ENCODE assay signal across 12 cellular contexts in genomic region chr15:74784854-74785715, GRCh38. TPM values are rescaled to one million over a fixed set of nuclear protein-coding genes. Genes with fewer than 3 reads are reported as not detected.
DNase-seq lines count a peak whose midpoint lies in the region; ATAC-seq and TF ChIP-seq lines count a peak whose summit lies in the region.
"Had no signal": no experiment of that assay in that cellular context is flagged by ENCODE, and none has a peak within 500 bp of the region (broad histone marks: within the 10 kb centered on the region; RNA-seq: fewer than 3 reads in every experiment).

No MANE protein-coding gene starts in this region.

- DNase-seq in CD14-positive monocyte (ENCODE audit: low spot score): no peak
- peak; percentile 40 for DNase-seq in central memory CD4-positive, alpha-beta T cell
- no peak for DNase-seq in natural killer cell treated with Interleukin-12 subunit alpha and Interleukin-12 subunit beta and Interleukin-15 and Interleukin-18, amount 100 ng/mL, for 72 hours (ENCODE audit: low spot score)
- DNase-seq in NCI-H1930 (lab: John Stamatoyannopoulos, UW): no peak
- no peak for DNase-seq in medulla oblongata (ENCODE audit: extremely low spot score)
- no peak for DNase-seq in left lobe of liver (ENCODE audit: low spot score)
- no peak for DNase-seq in occipital lobe (lab: John Stamatoyannopoulos, UW)
- DNase-seq: Kasumi-1 had no signal

- H3K4me1 ChIP-seq in KMS-11 (ENCODE audit: low read depth, poor library complexity, severe bottlenecking): peaks cover 76% of the 10 kb centered on the region

- H3K36me3 Mint-ChIP-seq in CD14-positive monocyte: peaks cover 27 to 43% of the 10 kb centered on the region in 2 donors
- H3K36me3 Mint-ChIP-seq in natural killer cell treated with Interleukin-12 subunit alpha and Interleukin-12 subunit beta and Interleukin-15 and Interleukin-18, amount 100 ng/mL, for 72 hours: peaks cover 10% of the 10 kb centered on the region

- H3K4me2 ChIP-seq in KMS-11: peak overlapping the region; percentile 99; the same call in 1 of the 2 replicates
- H3K4me2 ChIP-seq: GM23338 had no signal

- H3K79me2 ChIP-seq in KMS-11 (ENCODE audit: insufficient read depth, low read depth): peaks cover 71% of the 10 kb centered on the region

- H2AFZ ChIP-seq in KMS-11 (ENCODE audit: low read depth): no peak overlapping the region
- H2AFZ ChIP-seq: GM23338 had no signal

- H3K27ac Mint-ChIP-seq in CD14-positive monocyte: peak overlapping the region; percentile 39 to 100 (median 99)
- H3K27ac Mint-ChIP-seq in natural killer cell treated with Interleukin-12 subunit alpha and Interleukin-12 subunit beta and Interleukin-15 and Interleukin-18, amount 100 ng/mL, for 72 hours: peak overlapping the region; percentile 91 to 97
- H3K27ac Mint-ChIP-seq: GM23338 had no signal

- peaks cover 78% of the 10 kb centered on the region for H3K4me1 Mint-ChIP-seq in CD14-positive monocyte
- peaks cover 70 to 77% of the 10 kb centered on the region in 2 donors for H3K4me1 Mint-ChIP-seq in natural killer cell treated with Interleukin-12 subunit alpha and Interleukin-12 subunit beta and Interleukin-15 and Interleukin-18, amount 100 ng/mL, for 72 hours (ENCODE audit: low read depth in 2 of 2)

- intact Hi-C loops in CD14-positive monocyte (cut with micrococcal nuclease): loop anchor here in 1 of 2 donors (2.0 kb wide), 1 partner anchor 14 kb away; no protein-coding TSS in a partner anchor

- peaks cover 0 to 3% (median 0%) of the 10 kb centered on the region in 3 donors for H3K27me3 Mint-ChIP-seq in CD14-positive monocyte (ENCODE audit: low read depth in 3 of 3)
- no peaks in the 10 kb centered on the region for H3K27me3 Mint-ChIP-seq in natural killer cell treated with Interleukin-12 subunit alpha and Interleukin-12 subunit beta and Interleukin-15 and Interleukin-18, amount 100 ng/mL, for 72 hours

- H3K4me3 Mint-ChIP-seq in CD14-positive monocyte: peak overlapping the region; percentile 95 to 97
- peak overlapping the region; percentile 87 for H3K4me3 Mint-ChIP-seq in natural killer cell treated with Interleukin-12 subunit alpha and Interleukin-12 subunit beta and Interleukin-15 and Interleukin-18, amount 100 ng/mL, for 72 hours
- H3K4me3 Mint-ChIP-seq: GM23338 had no signal

- no peak overlapping the region for H3K4me3 ChIP-seq in KMS-11 (IDR thresholded peaks at IDR 0.05; ENCODE audit: insufficient read depth, low read depth, low read length)
- H3K4me3 ChIP-seq: GM23338 had no signal

- peaks cover 0 to 2% (median 0%) of the 10 kb centered on the region in 7 donors for H3K9me3 Mint-ChIP-seq in CD14-positive monocyte
- H3K9me3 Mint-ChIP-seq in natural killer cell treated with Interleukin-12 subunit alpha and Interleukin-12 subunit beta and Interleukin-15 and Interleukin-18, amount 100 ng/mL, for 72 hours: no peaks in the 10 kb centered on the region
- H3K9me3 Mint-ChIP-seq: GM23338 had no signal

- H3K36me3 ChIP-seq in KMS-11 (ENCODE audit: insufficient read depth): no peaks in the 10 kb centered on the region

- H3K27ac ChIP-seq in KMS-11: peak overlapping the region; percentile 59; the same call in 1 of the 2 replicates

- H3K9ac ChIP-seq in KMS-11: peak overlapping the region; percentile 71; the same call in 1 of the 2 replicates

- no peaks in the 10 kb centered on the region for H3K27me3 ChIP-seq in KMS-11 (ENCODE audit: insufficient read depth, low read depth)

- no peaks in the 10 kb centered on the region for H4K20me1 ChIP-seq in KMS-11 (ENCODE audit: insufficient read depth)

- ATAC-seq in natural killer cell treated with Interleukin-12 subunit alpha and Interleukin-12 subunit beta and Interleukin-15 and Interleukin-18, amount 100 ng/mL, for 72 hours: no peak
- ATAC-seq in left lobe of liver: no peak
- ATAC-seq: GM23338 had no signal

- TF ChIP-seq CTCF in CD14-positive monocyte (IDR thresholded peaks at IDR 0.05) (no peak), KMS-11 (conservative IDR thresholded peaks at IDR 0.05; ENCODE audit: low read depth, low read length) (no peak)

RNA-seq across cellular contexts. Expression of gene CSK, which starts 3.2 kb away (rescaled TPM):
- polyA plus RNA-seq in CD14-positive monocyte: 100 to 1,000 TPM in 1 of 2 donors, 10 to 100 TPM in 1; 79.0 to 106 TPM
- total RNA-seq in natural killer cell treated with Interleukin-12 subunit alpha and Interleukin-12 subunit beta and Interleukin-15 and Interleukin-18, amount 100 ng/mL, for 72 hours: 100 to 1,000 TPM; 323 TPM
- 32.7 TPM for total RNA-seq in left lobe of liver
- 24.0 TPM for total RNA-seq in occipital lobe

RNA-seq across cellular contexts. Expression of gene LMAN1L, which starts 27.6 kb away (rescaled TPM):
- not detected for polyA plus RNA-seq in CD14-positive monocyte
- total RNA-seq in natural killer cell treated with Interleukin-12 subunit alpha and Interleukin-12 subunit beta and Interleukin-15 and Interleukin-18, amount 100 ng/mL, for 72 hours: 1 to 10 TPM; 3.4 to 4.9 TPM
- not detected for total RNA-seq in left lobe of liver
- total RNA-seq in occipital lobe: not detected
- total RNA-seq: GM23338, SK-MEL-5 had no signal
- polyA plus RNA-seq: GM23338 had no signal

RNA-seq across cellular contexts. Expression of gene CYP1A2, which starts 36.4 kb away (rescaled TPM):
- polyA plus RNA-seq in CD14-positive monocyte: not detected
- total RNA-seq in natural killer cell treated with Interleukin-12 subunit alpha and Interleukin-12 subunit beta and Interleukin-15 and Interleukin-18, amount 100 ng/mL, for 72 hours: not detected
- total RNA-seq in left lobe of liver (120 TPM), occipital lobe (not detected)
- total RNA-seq: astrocyte, GM23338, SK-MEL-5 had no signal
- polyA plus RNA-seq: GM23338 had no signal

RNA-seq across cellular contexts. Expression of gene CPLX3, which starts 41.3 kb away (rescaled TPM):
- polyA plus RNA-seq in CD14-positive monocyte: not detected
- total RNA-seq in natural killer cell treated with Interleukin-12 subunit alpha and Interleukin-12 subunit beta and Interleukin-15 and Interleukin-18, amount 100 ng/mL, for 72 hours: 1 to 10 TPM in 1 of 2 donors, under 1 TPM in 1; 0.43 to 1.7 TPM
- not detected for total RNA-seq in left lobe of liver
- total RNA-seq in occipital lobe: 1.6 TPM
- total RNA-seq: astrocyte, SK-MEL-5 had no signal
- polyA plus RNA-seq: GM23338 had no signal

RNA-seq across cellular contexts. Expression of gene ULK3, which starts 57.9 kb away (rescaled TPM):
- polyA plus RNA-seq in CD14-positive monocyte: 10 to 100 TPM in 1 of 2 donors, 1 to 10 TPM in 1; 9.4 to 16.0 TPM
- 10 to 100 TPM; 39.1 to 74.7 TPM for total RNA-seq in natural killer cell treated with Interleukin-12 subunit alpha and Interleukin-12 subunit beta and Interleukin-15 and Interleukin-18, amount 100 ng/mL, for 72 hours
- total RNA-seq in left lobe of liver (23.8 TPM), occipital lobe (32.4 TPM)

Comparison
In these comparisons a context has a peak if more than half of its experiments do, and no peak if none do; other contexts are left out.
1. RNA of gene CYP1A2, which starts 36.4 kb away (total RNA-seq): 120 TPM in left lobe of liver (single experiment); not detected in natural killer cell treated with Interleukin-12 subunit alpha and Interleukin-12 subunit beta and Interleukin-15 and Interleukin-18, amount 100 ng/mL, for 72 hours and not detected in occipital lobe (single experiment); every median in the first group is over 100 times any median in the second.